Comparison of ENCODE assay signal across 7 cellular contexts in genomic region chr18:14130804-14131203, GRCh38. TPM values are rescaled to one million over a fixed set of nuclear protein-coding genes. Genes with fewer than 3 reads are reported as not detected.
DNase-seq lines count a peak whose midpoint lies in the region; ATAC-seq and TF ChIP-seq lines count a peak whose summit lies in the region.
"Not testable (repeated sequence)": the region's sequence is repeated elsewhere in the genome, so short reads cannot be mapped to it uniquely, and the experiment has no call there.

No MANE protein-coding gene starts in this region.

- H3K36me3 ChIP-seq in PC-9 (ENCODE audit: low read depth); neuron (ENCODE audit: insufficient read depth, low read length): not testable (repeated sequence)

- DNase-seq in EH (ENCODE audit: low read depth) = peak; percentile 23
- DNase-seq in PC-9; activated CD8-positive, alpha-beta memory T cell treated with anti-CD3 and anti-CD28 coated beads, Interleukin-2, amount 10 ng/mL, durations not matched to agents 7 days and 5 days; central memory CD8-positive, alpha-beta T cell (ENCODE audit: low spot score in 2 of 2): not testable (repeated sequence)

- POLR2A ChIA-PET in PC-9 (lab: Charles Lee; ENCODE audit: unreplicated experiment) = not testable (repeated sequence)

- not testable (repeated sequence) for H3K9me3 Mint-ChIP-seq in IgD-negative memory B cell; activated CD8-positive, alpha-beta memory T cell treated with anti-CD3 and anti-CD28 coated beads, Interleukin-2, amount 10 ng/mL, durations not matched to agents 7 days and 5 days (ENCODE audit: low read depth); central memory CD8-positive, alpha-beta T cell

- CTCF ChIA-PET in PC-9 (lab: Charles Lee); activated CD8-positive, alpha-beta memory T cell treated with anti-CD3 and anti-CD28 coated beads, Interleukin-2, amount 10 ng/mL, durations not matched to agents 7 days and 5 days (lab: Charles Lee): not testable (repeated sequence)

- not testable (repeated sequence) for H3K4me1 ChIP-seq in PC-9 (replicated peaks; ENCODE audit: insufficient read depth)
- H3K4me1 ChIP-seq in neuron (ENCODE audit: insufficient read depth, low read length) = peaks cover 10% of the 10 kb centered on the region

- H3K4me1 Mint-ChIP-seq in IgD-negative memory B cell = peaks cover 6 to 13% (median 8%) of the 10 kb centered on the region in 3 donors
- peaks cover 28% of the 10 kb centered on the region for H3K4me1 Mint-ChIP-seq in activated CD8-positive, alpha-beta memory T cell treated with anti-CD3 and anti-CD28 coated beads, Interleukin-2, amount 10 ng/mL, durations not matched to agents 7 days and 5 days
- H3K4me1 Mint-ChIP-seq in central memory CD8-positive, alpha-beta T cell = peaks cover 14% of the 10 kb centered on the region

- H3K36me3 Mint-ChIP-seq in IgD-negative memory B cell = not testable (repeated sequence)
- H3K36me3 Mint-ChIP-seq in activated CD8-positive, alpha-beta memory T cell treated with anti-CD3 and anti-CD28 coated beads, Interleukin-2, amount 10 ng/mL, durations not matched to agents 7 days and 5 days = peaks cover 11% of the 10 kb centered on the region
- H3K36me3 Mint-ChIP-seq in central memory CD8-positive, alpha-beta T cell (ENCODE audit: insufficient read depth) = peaks cover 10% of the 10 kb centered on the region

- peak overlapping the region; percentile 81; the same call in 1 of the 2 replicates for H3K4me2 ChIP-seq in PC-9

- not testable (repeated sequence) for TF ChIP-seq CTCF in PC-9 (conservative IDR thresholded peaks at IDR 0.05)

- not testable (repeated sequence) for H3K27me3 ChIP-seq in PC-9 (ENCODE audit: insufficient read depth, low read depth); neuron (ENCODE audit: insufficient read depth, low read length)

- ATAC-seq in activated CD8-positive, alpha-beta memory T cell treated with anti-CD3 and anti-CD28 coated beads, Interleukin-2, amount 10 ng/mL, durations not matched to agents 7 days and 5 days; central memory CD8-positive, alpha-beta T cell (replicated peaks; ENCODE audit: extremely low read depth, poor library complexity, severe bottlenecking): not testable (repeated sequence)

- H3K27ac Mint-ChIP-seq in IgD-negative memory B cell; activated CD8-positive, alpha-beta memory T cell treated with anti-CD3 and anti-CD28 coated beads, Interleukin-2, amount 10 ng/mL, durations not matched to agents 7 days and 5 days; central memory CD8-positive, alpha-beta T cell (ENCODE audit: low read depth): not testable (repeated sequence)

- H2AFZ ChIP-seq in PC-9; neuron (ENCODE audit: low read depth, low read length): not testable (repeated sequence)

- BruUV-seq in PC-9 (replicated peaks; lab: Mats Ljungman, UMichigan) = not testable (repeated sequence)

- not testable (repeated sequence) for H3K27ac ChIP-seq in PC-9

- intact Hi-C loops in PC-9 (cut with micrococcal nuclease; ENCODE audit: unreplicated experiment) = not testable (repeated sequence)

- H3F3A ChIP-seq in PC-9 (ENCODE audit: insufficient read depth, low read depth) = not testable (repeated sequence)

- H3K4me3 ChIP-seq in PC-9 (peak overlapping the region; percentile 65; the same call in 1 of the 2 replicates), iPS-18c (ENCODE audit: insufficient read depth, low read depth, low read length) (peak overlapping the region; percentile 87; the same call in 1 of the 2 replicates), neuron (ENCODE audit: low read length) (peak overlapping the region; percentile 79)

- peak overlapping the region in 3 of 4 donors; percentile 21 to 98 (median 96) for H3K4me3 Mint-ChIP-seq in IgD-negative memory B cell
- H3K4me3 Mint-ChIP-seq in activated CD8-positive, alpha-beta memory T cell treated with anti-CD3 and anti-CD28 coated beads, Interleukin-2, amount 10 ng/mL, durations not matched to agents 7 days and 5 days = peak overlapping the region; percentile 84
- H3K4me3 Mint-ChIP-seq in central memory CD8-positive, alpha-beta T cell = peak overlapping the region; percentile 86

- peaks cover 16% of the 10 kb centered on the region for H3K79me2 ChIP-seq in PC-9 (ENCODE audit: low read depth)

- not testable (repeated sequence) for H3K9me3 ChIP-seq in PC-9 (ENCODE audit: insufficient read depth, low read depth); iPS-18c (ENCODE audit: control insufficient read depth, insufficient read depth, low read length); neuron (ENCODE audit: low read length)

- H3K27me3 Mint-ChIP-seq in IgD-negative memory B cell; activated CD8-positive, alpha-beta memory T cell treated with anti-CD3 and anti-CD28 coated beads, Interleukin-2, amount 10 ng/mL, durations not matched to agents 7 days and 5 days; central memory CD8-positive, alpha-beta T cell: not testable (repeated sequence)

- not testable (repeated sequence) for H4K20me1 ChIP-seq in PC-9 (ENCODE audit: insufficient read depth)

- not testable (repeated sequence) for H3K9me2 ChIP-seq in PC-9 (ENCODE audit: insufficient read depth)

RNA-seq across cellular contexts. Expression of gene ZNF519, which starts 1.4 kb away (rescaled TPM):
- 7.3 TPM for polyA plus RNA-seq in IgD-negative memory B cell
- total RNA-seq in PC-9 (2021) = 23.8 and 25.8 TPM in 2 replicates
- 10 to 100 TPM; 24.6 to 32.9 TPM for total RNA-seq in activated CD8-positive, alpha-beta memory T cell treated with anti-CD3 and anti-CD28 coated beads, Interleukin-2, amount 10 ng/mL, durations not matched to agents 7 days and 5 days
